In genomic region chr13:47111499-47111898, GRCh38 we compare ENCODE assay signal across 20 cellular contexts.
DNase-seq lines count a peak whose midpoint lies in the region; ATAC-seq and TF ChIP-seq lines count a peak whose summit lies in the region.
"Had no signal": no experiment of that assay in that cellular context is flagged by ENCODE, and none has a peak within 500 bp of the region (broad histone marks: within the 10 kb centered on the region; RNA-seq: fewer than 3 reads in every experiment).

No MANE protein-coding gene starts in this region.

- DNase-seq in H9, result no peak
- DNase-seq in PC-9, result no peak
- DNase-seq in fibroblast of villous mesenchyme (ENCODE audit: low read depth), result peak; percentile 8
- DNase-seq in trophoblast cell, result no peak
- no peak for DNase-seq in NCI-H187 treated with DMSO at 0.1 percent for 48 hours (lab: John Stamatoyannopoulos, UW)
- DNase-seq: CD4-positive, CD25-positive, alpha-beta regulatory T cell; COR-L47; DMS 273 treated with DMSO at 0.1 percent for 48 hours; DMS79 treated with DMSO at 0.1 percent for 48 hours; NCI-H1105; NCI-H146; NCI-H2029 treated with DMSO at 0.1 percent for 48 hours; NCI-H2171; NCI-H345; NCI-H524; NCI-H82; Right ventricle myocardium superior had no signal

- H3K27ac ChIP-seq in H9 (ENCODE audit: insufficient read length, low read depth, low read length), result no peak overlapping the region
- H3K27ac ChIP-seq in PC-9, result no peak overlapping the region
- peak overlapping the region; percentile 81 for H3K27ac ChIP-seq in trophoblast cell (ENCODE audit: low read depth, low read length)

- H3K27me3 ChIP-seq in H9 (ENCODE audit: insufficient read depth, low read length) (no peaks in the 10 kb centered on the region), PC-9 (ENCODE audit: insufficient read depth, low read depth) (no peaks in the 10 kb centered on the region), trophoblast cell (ENCODE audit: insufficient read depth, low read length) (no peaks in the 10 kb centered on the region)

- H3K4me3 Mint-ChIP-seq in H9, result no peak overlapping the region
- H3K4me3 Mint-ChIP-seq: CD4-positive, CD25-positive, alpha-beta regulatory T cell had no signal

- H3K27me3 Mint-ChIP-seq in H9 (ENCODE audit: low read depth), result no peaks in the 10 kb centered on the region; the same call in 1 of the 2 replicates
- H3K27me3 Mint-ChIP-seq: CD4-positive, CD25-positive, alpha-beta regulatory T cell had no signal

- no peaks in the 10 kb centered on the region for H3F3A ChIP-seq in PC-9 (ENCODE audit: insufficient read depth, low read depth)

- H3K4me1 ChIP-seq in H9 (ENCODE audit: insufficient read depth, low read length), result no peaks in the 10 kb centered on the region; the same call in none of the 2 replicates
- 0 out of 2 replicates have a peak, but pooled peaks cover 7% of the 10 kb centered on the region for H3K4me1 ChIP-seq in PC-9 (replicated peaks; ENCODE audit: insufficient read depth)
- H3K4me1 ChIP-seq in trophoblast cell (ENCODE audit: control insufficient read depth in 1 of 2, insufficient read depth in 2 of 2, low read length in 2 of 2), result peaks cover 21 to 22% of the 10 kb centered on the region in 2 experiments

- H4K12ac ChIP-seq in trophoblast cell (ENCODE audit: low read depth, low read length), result no peak overlapping the region

- H2BK12ac ChIP-seq in H9 (ENCODE audit: insufficient read length, low read depth, low read length) (no peak overlapping the region), trophoblast cell (ENCODE audit: low read length) (no peak overlapping the region)

- H3K36me3 ChIP-seq in PC-9 (ENCODE audit: low read depth), result no peaks in the 10 kb centered on the region
- H3K36me3 ChIP-seq in trophoblast cell (ENCODE audit: control insufficient read depth in 1 of 2, insufficient read depth in 2 of 2, low read length in 2 of 2), result no peaks in the 10 kb centered on the region

- H3K9ac ChIP-seq in H9 (ENCODE audit: extremely low read depth, insufficient read length, low read length), result no peak overlapping the region
- no peak overlapping the region for H3K9ac ChIP-seq in trophoblast cell (ENCODE audit: low read length)

- H4K20me1 ChIP-seq in H9 (ENCODE audit: control insufficient read depth, insufficient read depth, insufficient read length) (no peaks in the 10 kb centered on the region), PC-9 (ENCODE audit: insufficient read depth) (no peaks in the 10 kb centered on the region)

- H3K4ac ChIP-seq in H9 (ENCODE audit: low read depth, low read length), result no peak overlapping the region
- H3K4ac ChIP-seq in trophoblast cell (ENCODE audit: low read depth, low read length), result no peak overlapping the region

- H3K79me1 ChIP-seq in H9 (ENCODE audit: insufficient read depth, low read depth, low read length, poor library complexity, severe bottlenecking) (no peaks in the 10 kb centered on the region), trophoblast cell (ENCODE audit: low read length) (peaks cover 17% of the 10 kb centered on the region)

- no peaks in the 10 kb centered on the region for H3K9me2 ChIP-seq in PC-9 (ENCODE audit: insufficient read depth)

- WGBS in H9 (ENCODE audit: extremely low coverage, insufficient read length, low lambda C conversion rate), result no CpG with 5 or more reads among the region's 3 CpGs
- WGBS in trophoblast cell (ENCODE audit: extremely low coverage, insufficient coverage, insufficient read length), result no CpG with 5 or more reads among the region's 3 CpGs

- no peak overlapping the region for H3K23ac ChIP-seq in H9 (ENCODE audit: insufficient read length, low read depth, low read length)
- H3K23ac ChIP-seq in trophoblast cell (ENCODE audit: low read length), result no peak overlapping the region

- POLR2A ChIA-PET in PC-9 (lab: Charles Lee; ENCODE audit: unreplicated experiment), result no interaction called here

- H3K9me3 ChIP-seq in H9 (ENCODE audit: control insufficient read depth, low read depth, low read length) (no peaks in the 10 kb centered on the region), PC-9 (ENCODE audit: insufficient read depth, low read depth) (no peaks in the 10 kb centered on the region), trophoblast cell (ENCODE audit: insufficient read depth, low read depth, low read length) (no peaks in the 10 kb centered on the region)

- no peak overlapping the region for H3T11ph ChIP-seq in H9 (ENCODE audit: low read length)

- H2BK20ac ChIP-seq in H9 (ENCODE audit: low read depth, low read length, poor library complexity, severe bottlenecking), result no peak overlapping the region

- H3K4me3 ChIP-seq in PC-9 (no peak overlapping the region), fibroblast of villous mesenchyme (ENCODE audit: low read depth, low read length) (no peak overlapping the region), trophoblast cell (ENCODE audit: low read depth, low read length) (no peak overlapping the region)
- H3K4me3 ChIP-seq: GM12878 had no signal

- no peak overlapping the region for H3K56ac ChIP-seq in H9 (ENCODE audit: insufficient read length, low read depth, low read length)

- peak overlapping the region in 2 of 3 experiments; percentile 46 to 75; a peak in 4 of 7 replicates for H3K27ac Mint-ChIP-seq in H9
- H3K27ac Mint-ChIP-seq: CD4-positive, CD25-positive, alpha-beta regulatory T cell had no signal

- peaks cover 50 to 61% of the 10 kb centered on the region in 2 experiments for H3K4me1 Mint-ChIP-seq in H9
- H3K4me1 Mint-ChIP-seq: CD4-positive, CD25-positive, alpha-beta regulatory T cell had no signal

- no peak overlapping the region for H2BK15ac ChIP-seq in H9 (ENCODE audit: low read depth, low read length)

- H2BK120ac ChIP-seq in H9 (ENCODE audit: low read depth, low read length, poor library complexity, severe bottlenecking) (no peak overlapping the region), trophoblast cell (ENCODE audit: insufficient read depth, low read length, poor library complexity) (no peak overlapping the region)

- H2AK5ac ChIP-seq in H9 (ENCODE audit: insufficient read length, low read length) (no peak overlapping the region), trophoblast cell (ENCODE audit: low read length) (no peak overlapping the region)

- no peak overlapping the region for H4K91ac ChIP-seq in H9 (ENCODE audit: insufficient read length, low read depth, low read length)
- peak overlapping the region; percentile 80 for H4K91ac ChIP-seq in trophoblast cell (ENCODE audit: low read depth, low read length)

- H3K36me3 Mint-ChIP-seq in H9 (ENCODE audit: insufficient read depth in 1 of 3, low read depth in 3 of 3), result peaks cover 5 to 23% (median 12%) of the 10 kb centered on the region in 3 experiments
- H3K36me3 Mint-ChIP-seq: CD4-positive, CD25-positive, alpha-beta regulatory T cell had no signal

- ATAC-seq in GM21390 (IDR thresholded peaks at IDR 0.05; ENCODE audit: unreplicated experiment), result no peak
- no peak for ATAC-seq in HG03354 (IDR thresholded peaks at IDR 0.05; ENCODE audit: poor library complexity, severe bottlenecking, unreplicated experiment)
- ATAC-seq: GM12878 had no signal

- H3K14ac ChIP-seq in H9 (ENCODE audit: insufficient read depth, low read length) (no peak overlapping the region), trophoblast cell (ENCODE audit: low read length) (no peak overlapping the region)

- no TSS peak for BruUV-seq in PC-9 (replicated peaks; lab: Mats Ljungman, UMichigan)

- H2BK5ac ChIP-seq in H9 (ENCODE audit: insufficient read length, low read length) (no peak overlapping the region), trophoblast cell (ENCODE audit: low read depth, low read length, poor library complexity) (peak overlapping the region; percentile 67)

- H3K23me2 ChIP-seq in H9 (ENCODE audit: insufficient read length, low read depth, low read length, poor library complexity, severe bottlenecking), result no peaks in the 10 kb centered on the region

- H3K79me2 ChIP-seq in H9 (ENCODE audit: insufficient read depth, low read length) (no peaks in the 10 kb centered on the region), PC-9 (ENCODE audit: low read depth) (no peaks in the 10 kb centered on the region), trophoblast cell (ENCODE audit: control insufficient read depth, insufficient read depth, low read length, poor library complexity) (no peaks in the 10 kb centered on the region)

- CTCF ChIA-PET in PC-9 (lab: Charles Lee), result no interaction called here

- no peak overlapping the region for H4K5ac ChIP-seq in H9 (ENCODE audit: insufficient read length, low read depth, low read length)

- TF ChIP-seq CTCF in H9 (conservative IDR thresholded peaks at IDR 0.05) (no peak), PC-9 (conservative IDR thresholded peaks at IDR 0.05) (no peak), fibroblast of villous mesenchyme (IDR thresholded peaks at IDR 0.05; ENCODE audit: insufficient read depth, low read depth, low read length) (no peak)

- intact Hi-C loops in PC-9 (cut with micrococcal nuclease; ENCODE audit: unreplicated experiment), result loop anchor here (2.0 kb wide), 1 partner anchor 57 kb away; no protein-coding TSS in a partner anchor

- no peak overlapping the region for H3K18ac ChIP-seq in H9 (ENCODE audit: insufficient read length, low read depth, low read length)
- H3K18ac ChIP-seq in trophoblast cell (ENCODE audit: low read length), result no peak overlapping the region

- H3K9me3 Mint-ChIP-seq in H9, result peaks cover 5 to 13% of the 10 kb centered on the region in 2 experiments

- H3K4me2 ChIP-seq in H9 (ENCODE audit: insufficient read depth, insufficient read length, low read length) (no peak overlapping the region), PC-9 (peak overlapping the region; percentile 34; the same call in 1 of the 2 replicates), trophoblast cell (ENCODE audit: low read length) (no peak overlapping the region)

- no peak overlapping the region for H4K8ac ChIP-seq in H9 (replicated peaks; ENCODE audit: insufficient read length, low read depth, low read length)
- peak overlapping the region; percentile 73 for H4K8ac ChIP-seq in trophoblast cell (ENCODE audit: low read depth, low read length)

- H2AFZ ChIP-seq in H9 (ENCODE audit: low read length) (no peak overlapping the region), PC-9 (no peak overlapping the region), trophoblast cell (ENCODE audit: insufficient read depth, low read length, poor library complexity) (no peak overlapping the region)
